In the genomic region with DNA sequence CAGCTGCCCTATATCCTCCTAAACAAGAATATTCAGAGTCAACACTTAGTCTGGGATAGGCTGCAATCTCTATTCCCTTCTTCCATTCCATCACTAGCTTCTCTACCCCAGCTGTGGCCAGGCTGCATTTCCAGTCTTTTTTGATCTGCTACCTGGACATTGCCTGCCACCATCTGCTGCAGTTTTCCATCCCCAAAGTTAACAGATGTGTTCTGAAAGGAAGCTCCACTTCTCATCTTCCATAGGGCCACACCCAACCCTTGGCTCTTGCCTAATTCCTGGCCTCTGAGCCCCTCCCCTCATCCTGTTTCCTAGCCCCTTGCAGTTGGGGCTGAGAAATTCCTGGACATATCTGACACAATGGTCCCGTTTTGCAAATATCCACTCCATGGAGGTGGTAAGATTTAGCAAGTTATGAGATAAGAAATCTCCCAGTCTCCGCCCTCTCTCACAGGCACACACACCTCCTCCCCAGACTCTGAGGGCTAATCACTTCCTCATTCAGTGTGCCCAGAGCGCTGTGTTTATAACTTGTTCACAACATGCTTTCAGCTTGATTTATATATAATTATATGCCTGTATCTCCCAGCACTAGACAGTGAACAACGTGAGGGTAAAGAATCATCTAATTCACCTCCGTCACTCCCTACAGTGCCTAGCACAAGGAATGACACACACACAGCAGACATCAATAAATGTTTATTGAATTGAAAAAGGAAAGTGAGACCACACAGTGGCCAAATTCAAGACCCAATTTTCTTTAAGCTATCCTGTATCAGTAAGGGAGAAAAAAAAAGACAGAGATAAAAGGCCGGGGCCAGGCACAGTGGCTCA, we compare ENCODE assay signal across 15 cellular contexts. TPM values are rescaled to one million over a fixed set of nuclear protein-coding genes. Genes with fewer than 3 reads are reported as not detected.
DNase-seq lines count a peak whose midpoint lies in the region; ATAC-seq, FAIRE-seq and TF ChIP-seq lines count a peak whose summit lies in the region.
"Had no signal": no experiment of that assay in that cellular context is flagged by ENCODE, and none has a peak within 500 bp of the region (broad histone marks: within the 10 kb centered on the region; RNA-seq: fewer than 3 reads in every experiment).

No MANE protein-coding gene starts in this region.

- DNase-seq in GM12891 (ENCODE audit: insufficient read length, low spot score) (peak; percentile 51), HEK293T (ENCODE audit: extremely low spot score) (no peak), NCI-H524 (lab: John Stamatoyannopoulos, UW) (peak; percentile 53 to 86), left colon (no peak), iPS-NIHi11 (ENCODE audit: low spot score) (no peak), putamen (ENCODE audit: low spot score) (no peak)
- DNase-seq in activated naive CD4-positive, alpha-beta T cell treated with anti-CD3 and anti-CD28 coated beads, Interleukin-2, amount 10 ng/mL, durations not matched to agents 7 days and 5 days = no peak
- no peak for DNase-seq in stimulated activated CD4-positive, alpha-beta T cell treated with anti-CD3 and anti-CD28 coated beads, Interleukin-4, amount 100 ng/mL, for 24 hours
- DNase-seq: kidney; NCI-H1105 treated with DMSO at 0.1 percent for 48 hours; Peyer's patch; stimulated activated CD4-positive, alpha-beta T cell treated with anti-CD3 and anti-CD28 coated beads, Interleukin-2, amount 100 ng/mL, for 24 hours had no signal

- peaks cover 16% of the 10 kb centered on the region for H3K27me3 Mint-ChIP-seq in activated naive CD4-positive, alpha-beta T cell treated with anti-CD3 and anti-CD28 coated beads, Interleukin-2, amount 10 ng/mL, durations not matched to agents 7 days and 5 days

- peak; percentile 31 for FAIRE-seq in GM12891 (lab: Jason Lieb, UNC)
- FAIRE-seq: kidney had no signal

- H3K9me3 Mint-ChIP-seq in activated naive CD4-positive, alpha-beta T cell treated with anti-CD3 and anti-CD28 coated beads, Interleukin-2, amount 10 ng/mL, durations not matched to agents 7 days and 5 days = no peaks in the 10 kb centered on the region
- H3K9me3 Mint-ChIP-seq: CD4-positive, CD25-positive, alpha-beta regulatory T cell; central memory CD8-positive, alpha-beta T cell; WTC11 had no signal

- peak; percentile 84 for ATAC-seq in left colon
- ATAC-seq: WTC11 had no signal

- H3K36me3 Mint-ChIP-seq in activated naive CD4-positive, alpha-beta T cell treated with anti-CD3 and anti-CD28 coated beads, Interleukin-2, amount 10 ng/mL, durations not matched to agents 7 days and 5 days = peaks cover 3% of the 10 kb centered on the region
- H3K36me3 Mint-ChIP-seq: WTC11 had no signal

- no peak for TF ChIP-seq POLR2A in GM12891 (IDR thresholded peaks at IDR 0.05; ENCODE audit: low read depth, low read length)

- H3K4me3 Mint-ChIP-seq in activated naive CD4-positive, alpha-beta T cell treated with anti-CD3 and anti-CD28 coated beads, Interleukin-2, amount 10 ng/mL, durations not matched to agents 7 days and 5 days = no peak overlapping the region
- H3K4me3 Mint-ChIP-seq: central memory CD8-positive, alpha-beta T cell; WTC11 had no signal

- CTCF ChIA-PET in HEK293T (lab: Yijun Ruan, JAX) = interaction anchor here (0.8 to 1.1 kb wide), 2 partner anchors 11 to 15 kb away, joined by 3 read pairs; no protein-coding TSS in a partner anchor
- CTCF ChIA-PET in activated naive CD4-positive, alpha-beta T cell treated with anti-CD3 and anti-CD28 coated beads, Interleukin-2, amount 10 ng/mL, durations not matched to agents 7 days and 5 days (lab: Charles Lee) = interaction anchor here (1.3 kb wide), 1 partner anchor 32 kb away, joined by 4 read pairs; no protein-coding TSS in a partner anchor

- POLR2A ChIA-PET in HEK293T (lab: Yijun Ruan, JAX) = interaction anchor here (1.0 to 1.3 kb wide), 4 partner anchors 9 to 14 kb away, joined by 3 to 5 read pairs (median 4); a partner anchor contains a TSS

- no peak overlapping the region for H3K27ac Mint-ChIP-seq in activated naive CD4-positive, alpha-beta T cell treated with anti-CD3 and anti-CD28 coated beads, Interleukin-2, amount 10 ng/mL, durations not matched to agents 7 days and 5 days
- H3K27ac Mint-ChIP-seq: CD4-positive, CD25-positive, alpha-beta regulatory T cell; WTC11 had no signal

- peaks cover 10% of the 10 kb centered on the region for H3K4me1 Mint-ChIP-seq in activated naive CD4-positive, alpha-beta T cell treated with anti-CD3 and anti-CD28 coated beads, Interleukin-2, amount 10 ng/mL, durations not matched to agents 7 days and 5 days

- intact Hi-C loops in left colon (cut with DNase I, micrococcal nuclease) = no loop called here

TF ChIP-seq in GM12891, 5 proteins besides CTCF, POLR2A, EP300 and RAD21:
- TF ChIP-seq POLR2AphosphoS5 (IDR thresholded peaks at IDR 0.05; ENCODE audit: low read depth, low read length) (no peak), SPI1 (IDR thresholded peaks at IDR 0.05; ENCODE audit: low read depth, low read length) (peak; percentile 94)

TF ChIP-seq in HEK293T, 16 proteins besides CTCF, POLR2A, EP300 and RAD21:
- TF ChIP-seq, protein P1, sequence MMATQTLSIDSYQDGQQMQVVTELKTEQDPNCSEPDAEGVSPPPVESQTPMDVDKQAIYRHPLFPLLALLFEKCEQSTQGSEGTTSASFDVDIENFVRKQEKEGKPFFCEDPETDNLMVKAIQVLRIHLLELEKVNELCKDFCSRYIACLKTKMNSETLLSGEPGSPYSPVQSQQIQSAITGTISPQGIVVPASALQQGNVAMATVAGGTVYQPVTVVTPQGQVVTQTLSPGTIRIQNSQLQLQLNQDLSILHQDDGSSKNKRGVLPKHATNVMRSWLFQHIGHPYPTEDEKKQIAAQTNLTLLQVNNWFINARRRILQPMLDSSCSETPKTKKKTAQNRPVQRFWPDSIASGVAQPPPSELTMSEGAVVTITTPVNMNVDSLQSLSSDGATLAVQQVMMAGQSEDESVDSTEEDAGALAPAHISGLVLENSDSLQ (IDR thresholded peaks at IDR 0.05) = peak; percentile 20; the same call in 1 of the 2 replicates
- no peak for TF ChIP-seq ZNF384 (IDR thresholded peaks at IDR 0.05)

RNA-seq across cellular contexts. Expression of a gene that starts 13.4 kb away (rescaled TPM):
- 29.2 TPM for polyA plus RNA-seq in GM12891 (2012; ENCODE audit: low read depth, missing spikeins)
- total RNA-seq in left colon = 10 to 100 TPM; 28.0 to 31.4 TPM

Comparison
In these comparisons a context has a peak if more than half of its experiments do, and no peak if none do; other contexts are left out.
1. DNase-seq: peak in GM12891 (single experiment) and NCI-H524 (2 of 2); none in HEK293T (single experiment), left colon (0 of 2), activated naive CD4-positive, alpha-beta T cell treated with anti-CD3 and anti-CD28 coated beads, Interleukin-2, amount 10 ng/mL, durations not matched to agents 7 days and 5 days (single experiment), iPS-NIHi11 (single experiment), putamen (single experiment) and stimulated activated CD4-positive, alpha-beta T cell treated with anti-CD3 and anti-CD28 coated beads, Interleukin-4, amount 100 ng/mL, for 24 hours (single experiment).